ENCODE assay signal across 26 cellular contexts in the genomic region with DNA sequence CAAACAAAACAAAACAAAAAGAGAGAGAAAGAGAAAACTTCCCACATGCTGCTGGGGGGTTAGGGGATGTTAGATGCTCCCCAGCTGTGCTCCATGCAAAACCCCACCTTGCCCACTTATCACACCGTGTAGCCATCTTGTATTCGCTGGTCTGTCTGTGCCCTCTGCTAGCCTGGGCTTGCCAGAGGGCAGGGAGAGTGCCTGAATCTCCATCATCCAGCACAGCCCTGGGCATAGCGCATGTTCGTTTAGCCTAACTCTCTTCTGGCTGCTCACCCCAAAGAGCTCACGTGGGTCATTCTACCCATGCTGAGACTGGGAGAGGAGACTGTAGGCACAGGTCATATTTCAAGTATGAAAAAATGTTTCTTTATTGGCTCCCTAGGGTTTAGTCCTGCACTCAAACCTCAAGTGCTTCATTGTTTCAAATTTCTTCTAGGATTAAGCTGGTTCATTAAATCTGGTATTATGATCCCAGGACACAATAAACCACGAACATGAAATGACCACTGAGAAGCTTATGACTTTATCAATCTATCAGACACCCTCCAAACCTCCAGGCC.
DNase-seq lines count a peak whose midpoint lies in the region; ATAC-seq lines count a peak whose summit lies in the region.
"Had no signal": no experiment of that assay in that cellular context is flagged by ENCODE, and none has a peak within 500 bp of the region (broad histone marks: within the 10 kb centered on the region; RNA-seq: fewer than 3 reads in every experiment).

No MANE protein-coding gene starts in this region.

- peaks cover 2% of the 10 kb centered on the region for H3K36me3 Mint-ChIP-seq in T-helper 17 cell (ENCODE audit: low read depth)

- intact Hi-C loops in cardiac septum (cut with DNase I) (no loop called here), left cardiac atrium (cut with DNase I) (no loop called here), left colon (cut with DNase I, micrococcal nuclease) (no loop called here)

- ATAC-seq in left cardiac atrium (no peak), HG02885 (IDR thresholded peaks at IDR 0.05; ENCODE audit: poor library complexity, unreplicated experiment) (no peak), T-helper 17 cell (no peak), left colon (no peak), GM21529 (IDR thresholded peaks at IDR 0.05; ENCODE audit: unreplicated experiment) (no peak)
- ATAC-seq: GM12878, HepG2, Panc1, SK-N-SH treated with all-trans-retinoic acid at 6 μM for 48 hours had no signal

- no peaks in the 10 kb centered on the region for H3K4me1 Mint-ChIP-seq in T-helper 17 cell

- H3K27me3 Mint-ChIP-seq in T-helper 17 cell, result peaks cover 13% of the 10 kb centered on the region

- no peak overlapping the region for H3K4me3 Mint-ChIP-seq in T-helper 17 cell
- H3K4me3 Mint-ChIP-seq: CD4-positive, alpha-beta T cell; HFFc6 had no signal

- H3K27ac Mint-ChIP-seq in T-helper 17 cell, result no peak overlapping the region
- H3K27ac Mint-ChIP-seq: CD4-positive, alpha-beta T cell; HFFc6 had no signal

- H3K27ac ChIP-seq in layer of hippocampus (ENCODE audit: low read depth, low read length), result peak overlapping the region; percentile 8
- H3K27ac ChIP-seq: 22Rv1, BLaER1, HL-60 had no signal

- peak; percentile 57 for DNase-seq in cardiac septum (ENCODE audit: low spot score)
- no peak for DNase-seq in left cardiac atrium
- peak; percentile 93 for DNase-seq in NCI-H2171 treated with DMSO at 0.1 percent for 48 hours (lab: John Stamatoyannopoulos, UW)
- DNase-seq in T-helper 17 cell, result no peak
- DNase-seq in left colon, result no peak
- DNase-seq: ACHN; CD4-positive, alpha-beta T cell; COR-L47; DND-41; H7; HFFc6; KBM-7; NCI-H1092; NCI-H1436; NCI-H1930; NCI-H446 treated with DMSO at 0.1 percent for 48 hours had no signal

- no peaks in the 10 kb centered on the region for H3K27me3 ChIP-seq in layer of hippocampus (ENCODE audit: control insufficient read depth, insufficient read depth, low read length)
- H3K27me3 ChIP-seq: BLaER1 had no signal

- no peaks in the 10 kb centered on the region for H3K9me3 ChIP-seq in T-helper 17 cell (ENCODE audit: control insufficient read depth, low read length, poor library complexity, severe bottlenecking)

Comparison
In these comparisons a context has a peak if more than half of its experiments do, and no peak if none do; other contexts are left out.
1. DNase-seq: peak in cardiac septum (single experiment) and NCI-H2171 treated with DMSO at 0.1 percent for 48 hours (single experiment); none in left cardiac atrium (single experiment), T-helper 17 cell (0 of 3) and left colon (0 of 2).